1 cellular context compared by ENCODE assay signal in the genomic region with DNA sequence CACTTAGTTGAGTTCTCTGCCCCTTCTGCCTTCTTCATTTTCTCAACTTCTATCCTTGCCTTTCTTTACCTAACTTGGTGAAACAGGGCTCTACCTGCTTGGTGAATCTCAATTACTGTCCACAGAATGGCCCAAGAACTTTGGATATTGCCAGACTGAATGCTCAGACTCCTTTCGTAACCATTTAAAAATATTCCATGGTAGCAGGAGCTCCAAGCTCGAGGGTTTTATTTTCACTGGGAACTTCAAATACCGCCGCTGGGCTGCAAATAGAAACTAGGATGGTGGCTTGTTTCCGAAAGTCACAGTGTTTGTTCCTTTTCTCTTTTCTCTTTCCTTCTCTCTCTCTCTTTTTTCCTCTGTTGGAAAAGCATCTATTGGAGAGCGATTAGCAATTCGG.
TF ChIP-seq lines count a peak whose summit lies in the region.

No MANE protein-coding gene starts in this region.

TF ChIP-seq in GM23338, 12 proteins besides CTCF, POLR2A, EP300 and RAD21 (continued from another document):
- TF ChIP-seq, protein P1, sequence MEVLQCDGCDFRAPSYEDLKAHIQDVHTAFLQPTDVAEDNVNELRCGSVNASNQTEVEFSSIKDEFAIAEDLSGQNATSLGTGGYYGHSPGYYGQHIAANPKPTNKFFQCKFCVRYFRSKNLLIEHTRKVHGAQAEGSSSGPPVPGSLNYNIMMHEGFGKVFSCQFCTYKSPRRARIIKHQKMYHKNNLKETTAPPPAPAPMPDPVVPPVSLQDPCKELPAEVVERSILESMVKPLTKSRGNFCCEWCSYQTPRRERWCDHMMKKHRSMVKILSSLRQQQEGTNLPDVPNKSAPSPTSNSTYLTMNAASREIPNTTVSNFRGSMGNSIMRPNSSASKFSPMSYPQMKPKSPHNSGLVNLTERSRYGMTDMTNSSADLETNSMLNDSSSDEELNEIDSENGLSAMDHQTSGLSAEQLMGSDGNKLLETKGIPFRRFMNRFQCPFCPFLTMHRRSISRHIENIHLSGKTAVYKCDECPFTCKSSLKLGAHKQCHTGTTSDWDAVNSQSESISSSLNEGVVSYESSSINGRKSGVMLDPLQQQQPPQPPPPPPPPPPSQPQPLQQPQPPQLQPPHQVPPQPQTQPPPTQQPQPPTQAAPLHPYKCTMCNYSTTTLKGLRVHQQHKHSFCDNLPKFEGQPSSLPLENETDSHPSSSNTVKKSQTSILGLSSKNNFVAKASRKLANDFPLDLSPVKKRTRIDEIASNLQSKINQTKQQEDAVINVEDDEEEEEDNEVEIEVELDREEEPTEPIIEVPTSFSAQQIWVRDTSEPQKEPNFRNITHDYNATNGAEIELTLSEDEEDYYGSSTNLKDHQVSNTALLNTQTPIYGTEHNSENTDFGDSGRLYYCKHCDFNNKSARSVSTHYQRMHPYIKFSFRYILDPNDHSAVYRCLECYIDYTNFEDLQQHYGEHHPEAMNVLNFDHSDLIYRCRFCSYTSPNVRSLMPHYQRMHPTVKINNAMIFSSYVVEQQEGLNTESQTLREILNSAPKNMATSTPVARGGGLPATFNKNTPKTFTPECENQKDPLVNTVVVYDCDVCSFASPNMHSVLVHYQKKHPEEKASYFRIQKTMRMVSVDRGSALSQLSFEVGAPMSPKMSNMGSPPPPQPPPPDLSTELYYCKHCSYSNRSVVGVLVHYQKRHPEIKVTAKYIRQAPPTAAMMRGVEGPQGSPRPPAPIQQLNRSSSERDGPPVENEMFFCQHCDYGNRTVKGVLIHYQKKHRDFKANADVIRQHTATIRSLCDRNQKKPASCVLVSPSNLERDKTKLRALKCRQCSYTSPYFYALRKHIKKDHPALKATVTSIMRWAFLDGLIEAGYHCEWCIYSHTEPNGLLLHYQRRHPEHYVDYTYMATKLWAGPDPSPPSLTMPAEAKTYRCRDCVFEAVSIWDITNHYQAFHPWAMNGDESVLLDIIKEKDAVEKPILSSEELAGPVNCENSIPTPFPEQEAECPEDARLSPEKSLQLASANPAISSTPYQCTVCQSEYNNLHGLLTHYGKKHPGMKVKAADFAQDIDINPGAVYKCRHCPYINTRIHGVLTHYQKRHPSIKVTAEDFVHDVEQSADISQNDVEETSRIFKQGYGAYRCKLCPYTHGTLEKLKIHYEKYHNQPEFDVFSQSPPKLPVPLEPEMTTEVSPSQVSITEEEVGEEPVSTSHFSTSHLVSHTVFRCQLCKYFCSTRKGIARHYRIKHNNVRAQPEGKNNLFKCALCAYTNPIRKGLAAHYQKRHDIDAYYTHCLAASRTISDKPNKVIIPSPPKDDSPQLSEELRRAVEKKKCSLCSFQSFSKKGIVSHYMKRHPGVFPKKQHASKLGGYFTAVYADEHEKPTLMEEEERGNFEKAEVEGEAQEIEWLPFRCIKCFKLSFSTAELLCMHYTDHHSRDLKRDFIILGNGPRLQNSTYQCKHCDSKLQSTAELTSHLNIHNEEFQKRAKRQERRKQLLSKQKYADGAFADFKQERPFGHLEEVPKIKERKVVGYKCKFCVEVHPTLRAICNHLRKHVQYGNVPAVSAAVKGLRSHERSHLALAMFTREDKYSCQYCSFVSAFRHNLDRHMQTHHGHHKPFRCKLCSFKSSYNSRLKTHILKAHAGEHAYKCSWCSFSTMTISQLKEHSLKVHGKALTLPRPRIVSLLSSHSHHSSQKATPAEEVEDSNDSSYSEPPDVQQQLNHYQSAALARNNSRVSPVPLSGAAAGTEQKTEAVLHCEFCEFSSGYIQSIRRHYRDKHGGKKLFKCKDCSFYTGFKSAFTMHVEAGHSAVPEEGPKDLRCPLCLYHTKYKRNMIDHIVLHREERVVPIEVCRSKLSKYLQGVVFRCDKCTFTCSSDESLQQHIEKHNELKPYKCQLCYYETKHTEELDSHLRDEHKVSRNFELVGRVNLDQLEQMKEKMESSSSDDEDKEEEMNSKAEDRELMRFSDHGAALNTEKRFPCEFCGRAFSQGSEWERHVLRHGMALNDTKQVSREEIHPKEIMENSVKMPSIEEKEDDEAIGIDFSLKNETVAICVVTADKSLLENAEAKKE (CRISPR knock-in tag; IDR thresholded peaks at IDR 0.05) = no peak
- no peak for TF ChIP-seq JUNB (IDR thresholded peaks at IDR 0.05; ENCODE audit: unreplicated experiment)
- no peak for TF ChIP-seq EZH2 (IDR thresholded peaks at IDR 0.05; ENCODE audit: low read depth, unreplicated experiment)
- TF ChIP-seq EZH2phosphoT487 (IDR thresholded peaks at IDR 0.05; ENCODE audit: unreplicated experiment) = no peak
